In genomic region chr17:83200746-83201145, GRCh38 we compare ENCODE assay signal across 1 cellular context.
TF ChIP-seq lines count a peak whose summit lies in the region.

No MANE protein-coding gene starts in this region.

TF ChIP-seq in SK-N-SH, 30 proteins besides CTCF, POLR2A, EP300 and RAD21 (continued from another document):
- TF ChIP-seq POLR2AphosphoS5 (IDR thresholded peaks at IDR 0.05; ENCODE audit: low read depth, low read length) (no peak), MXI1 (IDR thresholded peaks at IDR 0.05; ENCODE audit: low read depth, low read length) (no peak), TCF12 (IDR thresholded peaks at IDR 0.05) (no peak), RFX5 (IDR thresholded peaks at IDR 0.05; ENCODE audit: low read length) (no peak)
TF ChIP-seq in SK-N-SH: peak in this region for 0.
